ENCODE assay signal across 20 cellular contexts in genomic region chr3:128107809-128108208, GRCh38. TPM values are rescaled to one million over a fixed set of nuclear protein-coding genes. Genes with fewer than 3 reads are reported as not detected.
DNase-seq lines count a peak whose midpoint lies in the region; ATAC-seq and TF ChIP-seq lines count a peak whose summit lies in the region.
"Had no signal": no experiment of that assay in that cellular context is flagged by ENCODE, and none has a peak within 500 bp of the region (broad histone marks: within the 10 kb centered on the region; RNA-seq: fewer than 3 reads in every experiment).

No MANE protein-coding gene starts in this region.

- peaks cover 12% of the 10 kb centered on the region for H3K4me1 Mint-ChIP-seq in activated naive CD8-positive, alpha-beta T cell treated with anti-CD3 and anti-CD28 coated beads for 36 hours

- H3F3A ChIP-seq in SK-N-SH (replicated peaks; ENCODE audit: insufficient read depth): peaks cover 19% of the 10 kb centered on the region

- CTCF ChIA-PET in SK-N-SH (lab: Yijun Ruan, JAX): interaction anchor here (1.6 to 7.4 kb wide), 2 partner anchors 11 to 12 kb away, joined by 4 to 40 read pairs; no protein-coding TSS in a partner anchor

- H3K27ac Mint-ChIP-seq in activated naive CD8-positive, alpha-beta T cell treated with anti-CD3 and anti-CD28 coated beads for 36 hours: no peak overlapping the region
- H3K27ac Mint-ChIP-seq: B cell had no signal

- H3K23ac ChIP-seq in mesendoderm (ENCODE audit: low read length): no peak overlapping the region

- H3K27ac ChIP-seq in SK-N-SH (ENCODE audit: low read depth in 2 of 2, low read length in 1 of 2): peak overlapping the region; percentile 28 to 68; a peak in 3 of 4 replicates
- peak overlapping the region in 3 of 12 donors; percentile 3 to 50 (median 6) for H3K27ac ChIP-seq in heart left ventricle
- H3K27ac ChIP-seq in mesendoderm (ENCODE audit: low read depth, low read length): no peak overlapping the region
- H3K27ac ChIP-seq: HL-60, KMS-11, SK-N-MC had no signal

- H3K9me3 ChIP-seq in SK-N-SH: no peaks in the 10 kb centered on the region
- no peaks in the 10 kb centered on the region for H3K9me3 ChIP-seq in heart left ventricle

- intact Hi-C loops in heart left ventricle (cut with DNase I): no loop called here

- H3K79me1 ChIP-seq in mesendoderm (ENCODE audit: low read length): peaks cover 8% of the 10 kb centered on the region

- ATAC-seq in heart left ventricle (peak; percentile 59 to 83 (median 76)), GM19324 (IDR thresholded peaks at IDR 0.05; ENCODE audit: low FRiP score, unreplicated experiment) (no peak), GM18517 (IDR thresholded peaks at IDR 0.05; ENCODE audit: unreplicated experiment) (no peak)

- H2AFZ ChIP-seq in SK-N-SH (ENCODE audit: low read depth): no peak overlapping the region

- H3K9me2 ChIP-seq in SK-N-SH: no peaks in the 10 kb centered on the region

- no peak for TF ChIP-seq POLR2A in heart left ventricle (IDR thresholded peaks at IDR 0.05)

- H3K4me2 ChIP-seq in SK-N-SH (0 out of 2 replicates have a peak overlapping the region, but pooled peaks have one; percentile 35), mesendoderm (ENCODE audit: low read length) (no peak overlapping the region)
- H3K4me2 ChIP-seq: KMS-11 had no signal

- peak; percentile 43 for DNase-seq in LNCaP clone FGC (ENCODE audit: low read depth)
- DNase-seq in SK-N-SH: peak; percentile 30
- peak in 4 of 5 donors; percentile 20 to 65 (median 48) for DNase-seq in heart left ventricle
- peak; percentile 50 for DNase-seq in mesendoderm
- DNase-seq in NCI-H146 treated with DMSO at 0.1 percent for 48 hours (lab: John Stamatoyannopoulos, UW; ENCODE audit: unreplicated experiment): no peak
- DNase-seq in activated naive CD8-positive, alpha-beta T cell treated with anti-CD3 and anti-CD28 coated beads for 36 hours: no peak
- DNase-seq: ACHN; CD8-positive, alpha-beta memory T cell; DND-41; GDM1; NCI-H1417; NCI-H2227 treated with DMSO at 0.1 percent for 48 hours; NCI-H526; NK-92 treated with Interleukin-12 subunit alpha and Interleukin-12 subunit beta, amount 100 ng/mL, for 24 hours had no signal

- POLR2A ChIA-PET in SK-N-SH (lab: Yijun Ruan, JAX): no interaction called here

- no peak overlapping the region for H2BK120ac ChIP-seq in mesendoderm (ENCODE audit: low read depth, low read length)

- H3K9ac ChIP-seq in SK-N-SH (no peak overlapping the region), mesendoderm (ENCODE audit: low read length) (no peak overlapping the region)
- H3K9ac ChIP-seq: KMS-11 had no signal

- no peak overlapping the region for H4K8ac ChIP-seq in mesendoderm (ENCODE audit: low read depth, low read length)

- H3K18ac ChIP-seq in mesendoderm (ENCODE audit: low read length): no peak overlapping the region

- H3K4me3 Mint-ChIP-seq in activated naive CD8-positive, alpha-beta T cell treated with anti-CD3 and anti-CD28 coated beads for 36 hours: no peak overlapping the region
- H3K4me3 Mint-ChIP-seq: B cell; CD8-positive, alpha-beta memory T cell had no signal

- H3K27me3 ChIP-seq in SK-N-SH (ENCODE audit: insufficient read depth) (no peaks in the 10 kb centered on the region), heart left ventricle (no peaks in the 10 kb centered on the region), mesendoderm (ENCODE audit: insufficient read depth, low read length, poor library complexity) (no peaks in the 10 kb centered on the region)

- peak in 1 of 2 experiments; percentile 25; a peak in 1 of 4 replicates for TF ChIP-seq EP300 in SK-N-SH (IDR thresholded peaks at IDR 0.05; ENCODE audit: borderline replicate concordance in 1 of 2, low read depth in 1 of 2, low read length in 1 of 2)

- TF ChIP-seq CTCF in LNCaP clone FGC (IDR thresholded peaks at IDR 0.05; ENCODE audit: control insufficient read depth, extremely low read depth, insufficient read depth) (no peak), SK-N-SH (IDR thresholded peaks at IDR 0.05) (no peak), heart left ventricle (IDR thresholded peaks at IDR 0.05) (no peak)

- WGBS in SK-N-SH (ENCODE audit: low lambda C conversion rate): 55% methylated on average over 8 of the region's 8 CpGs
- 40 to 53% (median 45%) methylated on average over 8 of the region's 8 CpGs for WGBS in heart left ventricle, 4 donors
- WGBS in mesendoderm (ENCODE audit: extremely low coverage, insufficient coverage, low lambda C conversion rate): no CpG with 5 or more reads among the region's 8 CpGs

- H3K4ac ChIP-seq in mesendoderm (ENCODE audit: low read depth, low read length): no peak overlapping the region

- H3K36me3 Mint-ChIP-seq in activated naive CD8-positive, alpha-beta T cell treated with anti-CD3 and anti-CD28 coated beads for 36 hours: peaks cover 28% of the 10 kb centered on the region

- H3K36me3 ChIP-seq in SK-N-SH (replicated peaks in 1 of 2; ENCODE audit: control insufficient read depth in 1 of 2, insufficient read depth in 2 of 2, low read length in 1 of 2): peaks cover 32 to 37% of the 10 kb centered on the region in 2 experiments
- peaks cover 0 to 54% (median 36%) of the 10 kb centered on the region in 9 donors for H3K36me3 ChIP-seq in heart left ventricle
- H3K36me3 ChIP-seq in mesendoderm (ENCODE audit: control insufficient read depth, insufficient read depth, low read length): peaks cover 5% of the 10 kb centered on the region

- H2AK5ac ChIP-seq in mesendoderm (ENCODE audit: low read length): no peak overlapping the region

- no peak overlapping the region for H3K56ac ChIP-seq in mesendoderm (ENCODE audit: low read length)

- H3K4me3 ChIP-seq in LNCaP clone FGC (ENCODE audit: low read depth, low read length) (no peak overlapping the region), SK-N-SH (ENCODE audit: low read depth in 2 of 2, low read length in 1 of 2) (no peak overlapping the region), heart left ventricle (peak overlapping the region in 4 of 12 donors; percentile 8 to 31 (median 16)), mesendoderm (ENCODE audit: low read length) (no peak overlapping the region)
- H3K4me3 ChIP-seq: SK-N-MC had no signal

- no peaks in the 10 kb centered on the region for H3K9me3 Mint-ChIP-seq in activated naive CD8-positive, alpha-beta T cell treated with anti-CD3 and anti-CD28 coated beads for 36 hours
- H3K9me3 Mint-ChIP-seq: CD8-positive, alpha-beta memory T cell had no signal

- H3K79me2 ChIP-seq in SK-N-SH (ENCODE audit: insufficient read depth) (peaks cover 31% of the 10 kb centered on the region), mesendoderm (ENCODE audit: control insufficient read depth, insufficient read depth, low read length) (peaks cover 5% of the 10 kb centered on the region)

- TF ChIP-seq RAD21 in SK-N-SH (IDR thresholded peaks at IDR 0.05; ENCODE audit: low read length): no peak

- H3K27me3 Mint-ChIP-seq in activated naive CD8-positive, alpha-beta T cell treated with anti-CD3 and anti-CD28 coated beads for 36 hours: no peaks in the 10 kb centered on the region
- H3K27me3 Mint-ChIP-seq: B cell; CD8-positive, alpha-beta memory T cell had no signal

- H4K5ac ChIP-seq in mesendoderm (ENCODE audit: low read length): no peak overlapping the region

- no peak overlapping the region for H2BK15ac ChIP-seq in mesendoderm (replicated peaks; ENCODE audit: low read depth)

- peaks cover 13 to 29% of the 10 kb centered on the region in 2 experiments for H3K4me1 ChIP-seq in SK-N-SH (ENCODE audit: control insufficient read depth in 1 of 2, insufficient read depth in 2 of 2, low read depth in 1 of 2, low read length in 1 of 2)
- H3K4me1 ChIP-seq in heart left ventricle: peaks cover 0 to 13% (median 7%) of the 10 kb centered on the region in 12 donors
- H3K4me1 ChIP-seq in mesendoderm (ENCODE audit: control insufficient read depth, low read depth, low read length): no peaks in the 10 kb centered on the region

- H4K20me1 ChIP-seq in SK-N-SH (ENCODE audit: insufficient read depth): no peaks in the 10 kb centered on the region

- H2BK5ac ChIP-seq in mesendoderm (ENCODE audit: low read length): no peak overlapping the region

TF ChIP-seq in SK-N-SH, 30 proteins besides CTCF, POLR2A, EP300 and RAD21:
- TF ChIP-seq TCF12 (IDR thresholded peaks at IDR 0.05): peak; percentile 30; the same call in 1 of the 2 replicates
- peak; percentile 25 for TF ChIP-seq CHD2 (IDR thresholded peaks at IDR 0.05; ENCODE audit: low read length, partially characterized antibody)
- TF ChIP-seq FOXM1 (IDR thresholded peaks at IDR 0.05; ENCODE audit: low read depth): no peak
- peak; percentile 54; the same call in 1 of the 2 replicates for TF ChIP-seq MXI1 (IDR thresholded peaks at IDR 0.05; ENCODE audit: low read depth, low read length)
TF ChIP-seq in SK-N-SH: peak in this region for 3.

RNA-seq across cellular contexts. Expression of gene RUVBL1, which starts 15.8 kb away (rescaled TPM):
- polyA plus RNA-seq in SK-N-SH (2012; rRNA removed) (140 and 145 TPM in 2 replicates), heart left ventricle (10 to 100 TPM; 14.1 to 44.6 TPM)
- 148 and 151 TPM in 2 replicates for polyA plus RNA-seq in SK-N-SH (2012; cell fraction: cytosol; rRNA removed)
- 68.4 and 76.8 TPM in 2 replicates for polyA plus RNA-seq in SK-N-SH (2012; cell fraction: nucleus; rRNA removed)
- total RNA-seq in heart left ventricle: 10 to 100 TPM; 19.1 to 39.9 (median 26.2) TPM
- 80.0 TPM for polyA plus RNA-seq in mesendoderm (2013, experiment 1 of 2)
- 79.2 TPM for polyA plus RNA-seq in mesendoderm (2013, experiment 2 of 2)
- 100 to 1,000 TPM; 120 to 122 TPM for total RNA-seq in activated naive CD8-positive, alpha-beta T cell treated with anti-CD3 and anti-CD28 coated beads for 36 hours

RNA-seq across cellular contexts. Expression of gene EEFSEC, which starts 45.5 kb away (rescaled TPM):
- 10.5 and 12.4 TPM in 2 replicates for polyA plus RNA-seq in SK-N-SH (2012; rRNA removed)
- 4.6 and 8.1 TPM in 2 replicates for polyA plus RNA-seq in SK-N-SH (2012; cell fraction: cytosol; rRNA removed)
- 13.3 and 17.4 TPM in 2 replicates for polyA plus RNA-seq in SK-N-SH (2012; cell fraction: nucleus; rRNA removed)
- 10 to 100 TPM; 17.8 to 48.0 (median 23.7) TPM for total RNA-seq in heart left ventricle
- polyA plus RNA-seq in heart left ventricle: 10 to 100 TPM; 17.5 to 19.4 TPM
- polyA plus RNA-seq in mesendoderm (2013, experiment 1 of 2): 8.1 TPM
- 8.9 TPM for polyA plus RNA-seq in mesendoderm (2013, experiment 2 of 2)
- total RNA-seq in activated naive CD8-positive, alpha-beta T cell treated with anti-CD3 and anti-CD28 coated beads for 36 hours: 10 to 100 TPM; 22.4 to 23.9 TPM

RNA-seq across cellular contexts. Expression of gene SEC61A1, which starts 55.6 kb away (rescaled TPM):
- 153 and 215 TPM in 2 replicates for polyA plus RNA-seq in SK-N-SH (2012; rRNA removed)
- 122 and 161 TPM in 2 replicates for polyA plus RNA-seq in SK-N-SH (2012; cell fraction: cytosol; rRNA removed)
- polyA plus RNA-seq in SK-N-SH (2012; cell fraction: nucleus; rRNA removed): 160 and 215 TPM in 2 replicates
- total RNA-seq in heart left ventricle: 100 to 1,000 TPM in 2 of 9 donors, 10 to 100 TPM in 7; 52.7 to 116 (median 78.2) TPM
- polyA plus RNA-seq in heart left ventricle: 100 to 1,000 TPM in 1 of 2 donors, 10 to 100 TPM in 1; 36.5 to 179 TPM
- polyA plus RNA-seq in mesendoderm (2013, experiment 1 of 2): 140 TPM
- 137 TPM for polyA plus RNA-seq in mesendoderm (2013, experiment 2 of 2)
- 100 to 1,000 TPM; 149 to 155 TPM for total RNA-seq in activated naive CD8-positive, alpha-beta T cell treated with anti-CD3 and anti-CD28 coated beads for 36 hours

Comparison
In these comparisons a context has a peak if more than half of its experiments do, and no peak if none do; other contexts are left out.
1. DNase-seq: peak in LNCaP clone FGC (single experiment), SK-N-SH (single experiment), heart left ventricle (4 of 5) and mesendoderm (single experiment); none in NCI-H146 treated with DMSO at 0.1 percent for 48 hours (single experiment) and activated naive CD8-positive, alpha-beta T cell treated with anti-CD3 and anti-CD28 coated beads for 36 hours (single experiment).
2. ATAC-seq: peak in heart left ventricle (4 of 4); none in GM19324 (single experiment) and GM18517 (single experiment).